In genomic region chr16:81335669-81336068, GRCh38 we compare ENCODE assay signal across 23 cellular contexts. TPM values are rescaled to one million over a fixed set of nuclear protein-coding genes. Genes with fewer than 3 reads are reported as not detected.
A peak's percentile ranks its signal among the peaks of the same experiment; 100 is the strongest.
DNase-seq lines count a peak whose midpoint lies in the region; ATAC-seq and TF ChIP-seq lines count a peak whose summit lies in the region.
"Had no signal": no experiment of that assay in that cellular context is flagged by ENCODE, and none has a peak within 500 bp of the region (broad histone marks: within the 10 kb centered on the region; RNA-seq: fewer than 3 reads in every experiment).

No MANE protein-coding gene starts in this region.

- CTCF ChIA-PET in A673 (lab: Charles Lee), result no interaction called here

- peak; percentile 96 for ATAC-seq in activated T-helper 17 cell treated with anti-CD3 and anti-CD28 coated beads, Interleukin-2, amount 50 U/mL, for 72 hours (replicated peaks)
- ATAC-seq in stimulated activated effector memory CD8-positive, alpha-beta T cell treated with anti-CD3 and anti-CD28 coated beads, Interleukin-12 subunit alpha, Interleukin-12 subunit beta, amount 100 ng/mL, for 72 hours, result peak; percentile 96
- ATAC-seq: gastrocnemius medialis, GM23338 had no signal

- intact Hi-C loops in A673 (cut with micrococcal nuclease; ENCODE audit: unreplicated experiment), result no loop called here

- H3K36me3 Mint-ChIP-seq in activated T-helper 17 cell treated with anti-CD3 and anti-CD28 coated beads, Interleukin-2, amount 50 U/mL, for 72 hours (ENCODE audit: low read depth), result peaks cover 12% of the 10 kb centered on the region
- H3K36me3 Mint-ChIP-seq in stimulated activated effector memory CD8-positive, alpha-beta T cell treated with anti-CD3 and anti-CD28 coated beads, Interleukin-12 subunit alpha, Interleukin-12 subunit beta, amount 100 ng/mL, for 72 hours, result peaks cover 8% of the 10 kb centered on the region

- peak overlapping the region; percentile 86 for H3K27ac Mint-ChIP-seq in activated T-helper 17 cell treated with anti-CD3 and anti-CD28 coated beads, Interleukin-2, amount 50 U/mL, for 72 hours
- peak overlapping the region; percentile 63 for H3K27ac Mint-ChIP-seq in stimulated activated effector memory CD8-positive, alpha-beta T cell treated with anti-CD3 and anti-CD28 coated beads, Interleukin-12 subunit alpha, Interleukin-12 subunit beta, amount 100 ng/mL, for 72 hours
- H3K27ac Mint-ChIP-seq: CD4-positive, CD25-positive, alpha-beta regulatory T cell; GM23338; IgD-negative memory B cell had no signal

- no peak overlapping the region for H3K4me3 ChIP-seq in A673 (ENCODE audit: low read depth, low read length, poor library complexity, severe bottlenecking)
- H3K4me3 ChIP-seq: gastrocnemius medialis, GM23338, MG63, tibial artery had no signal

- no peaks in the 10 kb centered on the region for H3K27me3 Mint-ChIP-seq in activated T-helper 17 cell treated with anti-CD3 and anti-CD28 coated beads, Interleukin-2, amount 50 U/mL, for 72 hours
- H3K27me3 Mint-ChIP-seq: CD4-positive, CD25-positive, alpha-beta regulatory T cell; IgD-negative memory B cell had no signal

- H3K27me3 ChIP-seq in A673 (replicated peaks; ENCODE audit: insufficient read depth, low read depth, low read length, poor library complexity), result no peaks in the 10 kb centered on the region
- H3K27me3 ChIP-seq: gastrocnemius medialis, MG63, tibial artery had no signal

- peak overlapping the region; percentile 21 for H3K4me3 Mint-ChIP-seq in activated T-helper 17 cell treated with anti-CD3 and anti-CD28 coated beads, Interleukin-2, amount 50 U/mL, for 72 hours
- H3K4me3 Mint-ChIP-seq in stimulated activated effector memory CD8-positive, alpha-beta T cell treated with anti-CD3 and anti-CD28 coated beads, Interleukin-12 subunit alpha, Interleukin-12 subunit beta, amount 100 ng/mL, for 72 hours, result no peak overlapping the region
- H3K4me3 Mint-ChIP-seq: CD4-positive, CD25-positive, alpha-beta regulatory T cell; GM23338; IgD-negative memory B cell had no signal

- peaks cover 23% of the 10 kb centered on the region for H3K4me1 Mint-ChIP-seq in activated T-helper 17 cell treated with anti-CD3 and anti-CD28 coated beads, Interleukin-2, amount 50 U/mL, for 72 hours
- H3K4me1 Mint-ChIP-seq in stimulated activated effector memory CD8-positive, alpha-beta T cell treated with anti-CD3 and anti-CD28 coated beads, Interleukin-12 subunit alpha, Interleukin-12 subunit beta, amount 100 ng/mL, for 72 hours, result peaks cover 21% of the 10 kb centered on the region

- no peak overlapping the region for H3K27ac ChIP-seq in A673 (ENCODE audit: low read depth, low read length, poor library complexity, severe bottlenecking)
- H3K27ac ChIP-seq: gastrocnemius medialis, tibial artery had no signal

- no peaks in the 10 kb centered on the region for H3K36me3 ChIP-seq in A673 (ENCODE audit: insufficient read depth, low read length, poor library complexity, severe bottlenecking)
- H3K36me3 ChIP-seq: gastrocnemius medialis, MG63 had no signal

- no TSS peak for BruUV-seq in A673 (replicated peaks; lab: Mats Ljungman, UMichigan)

- POLR2A ChIA-PET in A673 (lab: Charles Lee; ENCODE audit: low non-redundant PET), result no interaction called here

- no peaks in the 10 kb centered on the region for H3K4me1 ChIP-seq in A673 (ENCODE audit: insufficient read depth, low read length, poor library complexity, severe bottlenecking)
- H3K4me1 ChIP-seq: gastrocnemius medialis, tibial artery had no signal

- peaks cover 3% of the 10 kb centered on the region for H3K9me3 Mint-ChIP-seq in activated T-helper 17 cell treated with anti-CD3 and anti-CD28 coated beads, Interleukin-2, amount 50 U/mL, for 72 hours
- no peaks in the 10 kb centered on the region for H3K9me3 Mint-ChIP-seq in stimulated activated effector memory CD8-positive, alpha-beta T cell treated with anti-CD3 and anti-CD28 coated beads, Interleukin-12 subunit alpha, Interleukin-12 subunit beta, amount 100 ng/mL, for 72 hours
- H3K9me3 Mint-ChIP-seq: IgD-negative memory B cell had no signal

- peak; percentile 36 for DNase-seq in activated T-cell treated with anti-CD3 and anti-CD28 coated beads for 48 hours (ENCODE audit: low read depth)
- DNase-seq in activated T-cell treated with anti-CD3 and anti-CD28 coated beads for 4 hours, result no peak
- DNase-seq in GM20000 (ENCODE audit: low spot score), result peak; percentile 22
- DNase-seq in stimulated activated effector memory CD8-positive, alpha-beta T cell treated with anti-CD3 and anti-CD28 coated beads, Interleukin-12 subunit alpha, Interleukin-12 subunit beta, amount 100 ng/mL, for 72 hours (ENCODE audit: low spot score in 2 of 2), result peak in 1 of 2 donors; percentile 56
- DNase-seq in hepatic stellate cell (ENCODE audit: low spot score), result no peak
- DNase-seq in GF-D8 (lab: John Stamatoyannopoulos, UW), result no peak
- no peak for DNase-seq in A673 (ENCODE audit: low spot score)
- DNase-seq: activated effector memory CD4-positive, alpha-beta T cell treated with anti-CD3 and anti-CD28 coated beads, Interleukin-2, amount 50 U/mL, for 16 hours; aorta; caudate nucleus; DMS 273 treated with DMSO at 0.1 percent for 48 hours; gastrocnemius medialis; kidney; mammary epithelial cell; MG63; NCI-H1417 treated with DMSO at 0.1 percent for 48 hours; NCI-H2171 treated with DMSO at 0.1 percent for 48 hours; NCI-H526 treated with DMSO at 0.1 percent for 48 hours; tibial artery had no signal

- TF ChIP-seq CTCF in GM20000 (IDR thresholded peaks at IDR 0.05; ENCODE audit: extremely low read depth, missing control alignments), result no peak
- no peak for TF ChIP-seq CTCF in A673 (conservative IDR thresholded peaks at IDR 0.05; ENCODE audit: low read depth, low read length)

- no peaks in the 10 kb centered on the region for H3K9me3 ChIP-seq in A673 (ENCODE audit: low read depth, low read length, poor library complexity, severe bottlenecking)
- H3K9me3 ChIP-seq: gastrocnemius medialis, MG63, tibial artery had no signal

RNA-seq across cellular contexts. Expression of gene GAN, which starts 20.9 kb away (rescaled TPM):
- 10 to 100 TPM; 12.6 to 23.5 TPM for total RNA-seq in activated T-helper 17 cell treated with anti-CD3 and anti-CD28 coated beads, Interleukin-2, amount 50 U/mL, for 72 hours
- 15.2 and 18.0 TPM in 2 replicates for total RNA-seq in A673 (2021)

Comparison
In these comparisons a context has a peak if more than half of its experiments do, and no peak if none do; other contexts are left out.
1. DNase-seq: peak in activated T-cell treated with anti-CD3 and anti-CD28 coated beads for 48 hours (single experiment) and GM20000 (single experiment); none in activated T-cell treated with anti-CD3 and anti-CD28 coated beads for 4 hours (single experiment), hepatic stellate cell (single experiment), GF-D8 (single experiment) and A673 (single experiment).